32 cellular contexts compared by ENCODE assay signal in genomic region chr11:90246468-90246867, GRCh38. TPM values are rescaled to one million over a fixed set of nuclear protein-coding genes. Genes with fewer than 3 reads are reported as not detected.
DNase-seq lines count a peak whose midpoint lies in the region; ATAC-seq, FAIRE-seq and TF ChIP-seq lines count a peak whose summit lies in the region.
"Had no signal": no experiment of that assay in that cellular context is flagged by ENCODE, and none has a peak within 500 bp of the region (broad histone marks: within the 10 kb centered on the region; RNA-seq: fewer than 3 reads in every experiment).

No MANE protein-coding gene starts in this region.

- no peak overlapping the region for H3K4me3 Mint-ChIP-seq in WTC11
- H3K4me3 Mint-ChIP-seq: B cell; CD14-positive monocyte; CD4-positive, alpha-beta memory T cell; CD4-positive, alpha-beta T cell; CD4-positive, CD25-positive, alpha-beta regulatory T cell; CD8-positive, alpha-beta memory T cell; CD8-positive, alpha-beta T cell had no signal

- TF ChIP-seq CTCF in WTC11 (IDR thresholded peaks at IDR 0.05): no peak

- FAIRE-seq in A204.1 (lab: Jason Lieb, UNC) (peak; percentile 47), G401.6 (lab: Jason Lieb, UNC) (peak; percentile 56), frontal cortex (lab: Jason Lieb, UNC) (peak; percentile 56)
- FAIRE-seq: A549, D721Med had no signal

- no peaks in the 10 kb centered on the region for H3K36me3 Mint-ChIP-seq in WTC11
- H3K36me3 Mint-ChIP-seq: CD14-positive monocyte; CD4-positive, alpha-beta memory T cell; CD4-positive, CD25-positive, alpha-beta regulatory T cell; CD8-positive, alpha-beta memory T cell; CD8-positive, alpha-beta T cell had no signal

- DNase-seq in WTC11 (ENCODE audit: low spot score): no peak
- DNase-seq in frontal cortex (ENCODE audit: low spot score in 2 of 2): no peak
- no peak for DNase-seq in HuH-7.5 (ENCODE audit: low spot score)
- no peak for DNase-seq in cerebellum (ENCODE audit: low spot score)
- DNase-seq in activated CD4-positive, alpha-beta T cell treated with anti-CD3 and anti-CD28 coated beads for 4 hours: no peak
- no peak for DNase-seq in globus pallidus (ENCODE audit: low spot score)
- DNase-seq: 8988T; ACHN; AML-193; BE2C; C1 segment of cervical spinal cord; Caco-2; Calu3; CD4-positive, alpha-beta memory T cell; CD4-positive, alpha-beta T cell; CD4-positive, CD25-positive, alpha-beta regulatory T cell; CD8-positive, alpha-beta memory T cell; CD8-positive, alpha-beta T cell; COR-L47; DMS 273 treated with DMSO at 0.1 percent for 48 hours; DMS153; DMS53; DMS79; DMS79 treated with DMSO at 0.1 percent for 48 hours; DND-41; EL had no signal

- H3K27ac Mint-ChIP-seq in WTC11: no peak overlapping the region
- H3K27ac Mint-ChIP-seq: B cell; CD14-positive monocyte; CD4-positive, alpha-beta memory T cell; CD4-positive, alpha-beta T cell; CD4-positive, CD25-positive, alpha-beta regulatory T cell; CD8-positive, alpha-beta T cell had no signal

- H3K9me3 Mint-ChIP-seq in WTC11: no peaks in the 10 kb centered on the region
- H3K9me3 Mint-ChIP-seq: CD4-positive, alpha-beta memory T cell; CD4-positive, alpha-beta T cell; CD4-positive, CD25-positive, alpha-beta regulatory T cell; CD8-positive, alpha-beta memory T cell; CD8-positive, alpha-beta T cell had no signal

- CTCF ChIA-PET in WTC11 (lab: Charles Lee): no interaction called here

- H3K27me3 Mint-ChIP-seq in WTC11 (ENCODE audit: low read depth): no peaks in the 10 kb centered on the region

- POLR2A ChIA-PET in WTC11 (lab: Charles Lee): no interaction called here

- no peak for ATAC-seq in WTC11
- ATAC-seq: A549; CD8-positive, alpha-beta T cell had no signal

- peaks cover 31% of the 10 kb centered on the region for H3K4me1 Mint-ChIP-seq in WTC11

TF ChIP-seq in WTC11, 78 proteins besides CTCF, POLR2A, EP300 and RAD21:
- peak; percentile 94 for TF ChIP-seq HMGA2 (CRISPR knock-in tag; IDR thresholded peaks at IDR 0.05)
- TF ChIP-seq ZNF138 (CRISPR knock-in tag; conservative IDR thresholded peaks at IDR 0.05): no peak
- TF ChIP-seq, protein P1, sequence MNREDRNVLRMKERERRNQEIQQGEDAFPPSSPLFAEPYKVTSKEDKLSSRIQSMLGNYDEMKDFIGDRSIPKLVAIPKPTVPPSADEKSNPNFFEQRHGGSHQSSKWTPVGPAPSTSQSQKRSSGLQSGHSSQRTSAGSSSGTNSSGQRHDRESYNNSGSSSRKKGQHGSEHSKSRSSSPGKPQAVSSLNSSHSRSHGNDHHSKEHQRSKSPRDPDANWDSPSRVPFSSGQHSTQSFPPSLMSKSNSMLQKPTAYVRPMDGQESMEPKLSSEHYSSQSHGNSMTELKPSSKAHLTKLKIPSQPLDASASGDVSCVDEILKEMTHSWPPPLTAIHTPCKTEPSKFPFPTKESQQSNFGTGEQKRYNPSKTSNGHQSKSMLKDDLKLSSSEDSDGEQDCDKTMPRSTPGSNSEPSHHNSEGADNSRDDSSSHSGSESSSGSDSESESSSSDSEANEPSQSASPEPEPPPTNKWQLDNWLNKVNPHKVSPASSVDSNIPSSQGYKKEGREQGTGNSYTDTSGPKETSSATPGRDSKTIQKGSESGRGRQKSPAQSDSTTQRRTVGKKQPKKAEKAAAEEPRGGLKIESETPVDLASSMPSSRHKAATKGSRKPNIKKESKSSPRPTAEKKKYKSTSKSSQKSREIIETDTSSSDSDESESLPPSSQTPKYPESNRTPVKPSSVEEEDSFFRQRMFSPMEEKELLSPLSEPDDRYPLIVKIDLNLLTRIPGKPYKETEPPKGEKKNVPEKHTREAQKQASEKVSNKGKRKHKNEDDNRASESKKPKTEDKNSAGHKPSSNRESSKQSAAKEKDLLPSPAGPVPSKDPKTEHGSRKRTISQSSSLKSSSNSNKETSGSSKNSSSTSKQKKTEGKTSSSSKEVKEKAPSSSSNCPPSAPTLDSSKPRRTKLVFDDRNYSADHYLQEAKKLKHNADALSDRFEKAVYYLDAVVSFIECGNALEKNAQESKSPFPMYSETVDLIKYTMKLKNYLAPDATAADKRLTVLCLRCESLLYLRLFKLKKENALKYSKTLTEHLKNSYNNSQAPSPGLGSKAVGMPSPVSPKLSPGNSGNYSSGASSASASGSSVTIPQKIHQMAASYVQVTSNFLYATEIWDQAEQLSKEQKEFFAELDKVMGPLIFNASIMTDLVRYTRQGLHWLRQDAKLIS (CRISPR knock-in tag; IDR thresholded peaks at IDR 0.05; ENCODE audit: borderline replicate concordance): no peak
- TF ChIP-seq EMX1 (CRISPR knock-in tag; IDR thresholded peaks at IDR 0.05): no peak

RNA-seq across cellular contexts. Expression of gene CHORDC1, which starts 23.6 kb away (rescaled TPM):
- total RNA-seq in WTC11 (2021) (71.8 to 83.4 TPM (median 74.0 TPM) in 3 replicates), frontal cortex (46.9 TPM), cerebellum (57.7 TPM)
